18 cellular contexts compared by ENCODE assay signal in the genomic region with DNA sequence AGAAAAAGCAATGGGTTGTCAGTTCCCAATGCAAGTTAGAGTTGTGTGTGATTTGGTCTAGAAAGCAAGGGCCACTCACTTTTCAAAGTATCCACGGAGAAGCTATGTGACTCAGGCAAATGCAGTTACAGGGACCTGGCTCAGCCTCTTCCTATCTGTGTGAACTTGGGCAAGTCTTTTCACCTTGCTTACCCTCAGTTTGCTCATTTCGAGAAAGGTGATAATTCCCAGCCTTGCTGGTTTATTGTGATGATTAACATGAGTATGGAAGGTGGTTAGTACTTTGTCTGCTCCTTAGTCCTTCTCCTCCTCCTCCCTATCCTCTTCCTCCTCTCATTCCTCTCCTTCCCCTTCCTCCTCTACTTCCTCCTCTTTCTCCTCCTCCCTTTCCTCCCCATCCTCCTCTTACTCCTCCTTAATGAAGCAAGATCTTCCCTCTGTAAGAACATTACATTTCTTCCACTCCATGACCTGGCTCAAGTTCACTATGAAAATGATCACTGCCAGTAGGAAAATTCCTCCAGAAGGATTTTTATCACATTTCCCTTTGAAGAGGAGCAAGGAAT.
"Had no signal": no experiment of that assay in that cellular context is flagged by ENCODE, and none has a peak within 500 bp of the region (broad histone marks: within the 10 kb centered on the region; RNA-seq: fewer than 3 reads in every experiment).

No MANE protein-coding gene starts in this region.

- H3K9me3 ChIP-seq: right atrium auricular region, thoracic aorta had no signal

- H3K36me3 Mint-ChIP-seq: immature natural killer cell had no signal

- H3K27ac Mint-ChIP-seq: effector memory CD8-positive, alpha-beta T cell; immature natural killer cell; nephron had no signal

- H3K4me3 ChIP-seq: lung, right atrium auricular region, smooth muscle cell, thoracic aorta had no signal

- ATAC-seq: effector memory CD8-positive, alpha-beta T cell; foreskin keratinocyte; left cardiac atrium; left ventricle myocardium superior; stimulated activated naive CD8-positive, alpha-beta T cell treated with anti-CD3 and anti-CD28 coated beads, Interleukin-15, Interleukin-2, amounts not matched to agents 100 U/mL and 50 U/mL, for 24 hours had no signal

- H3K4me3 Mint-ChIP-seq: central memory CD8-positive, alpha-beta T cell; effector memory CD8-positive, alpha-beta T cell; immature natural killer cell; nephron had no signal

- DNase-seq: effector memory CD8-positive, alpha-beta T cell; foreskin keratinocyte; immature natural killer cell; left cardiac atrium; left ventricle myocardium superior; mesenchymal stem cell; midbrain; stimulated activated CD4-positive, alpha-beta T cell treated with anti-CD3 and anti-CD28 coated beads, Interleukin-2, amount 100 ng/mL, for 48 hours; stimulated activated naive CD8-positive, alpha-beta T cell treated with anti-CD3 and anti-CD28 coated beads, Interleukin-15, Interleukin-2, amounts not matched to agents 100 U/mL and 50 U/mL, for 24 hours; trophoblast cell had no signal

- FAIRE-seq: keratinocyte had no signal

- H3K27me3 ChIP-seq: foreskin keratinocyte, right atrium auricular region had no signal

- H3K4me1 ChIP-seq: foreskin keratinocyte, right atrium auricular region had no signal

- H3K27ac ChIP-seq: epithelial cell of prostate, foreskin keratinocyte, right atrium auricular region, thoracic aorta had no signal

- H3K27me3 Mint-ChIP-seq: central memory CD8-positive, alpha-beta T cell; effector memory CD8-positive, alpha-beta T cell had no signal

- H3K4me2 ChIP-seq: smooth muscle cell had no signal

- H3K36me3 ChIP-seq: right atrium auricular region, thoracic aorta had no signal

- H3K4me1 Mint-ChIP-seq: central memory CD8-positive, alpha-beta T cell; immature natural killer cell; nephron had no signal

- H3K9me3 Mint-ChIP-seq: central memory CD8-positive, alpha-beta T cell had no signal
